Comparison of ENCODE assay signal across 37 cellular contexts in genomic region chr11:134380229-134380628, GRCh38. TPM values are rescaled to one million over a fixed set of nuclear protein-coding genes. Genes with fewer than 3 reads are reported as not detected.
DNase-seq lines count a peak whose midpoint lies in the region; ATAC-seq, FAIRE-seq and TF ChIP-seq lines count a peak whose summit lies in the region.
"Had no signal": no experiment of that assay in that cellular context is flagged by ENCODE, and none has a peak within 500 bp of the region (broad histone marks: within the 10 kb centered on the region; RNA-seq: fewer than 3 reads in every experiment).

No MANE protein-coding gene starts in this region.

- H3K9me3 Mint-ChIP-seq in neural crest cell: no peaks in the 10 kb centered on the region
- H3K9me3 Mint-ChIP-seq: CD4-positive, alpha-beta memory T cell; CD4-positive, alpha-beta T cell; CD4-positive, CD25-positive, alpha-beta regulatory T cell; CD8-positive, alpha-beta memory T cell; CD8-positive, alpha-beta T cell had no signal

- no peak overlapping the region for H3K4me2 ChIP-seq in neuronal stem cell (ENCODE audit: insufficient read depth, low read length, poor library complexity, severe bottlenecking)
- H3K4me2 ChIP-seq: A549; BLaER1; BLaER1 treated with 17β-estradiol and CSF1 and Interleukin-3, amounts not matched to agents 10 nM and 100 nM had no signal

- no peak overlapping the region for H3K9ac ChIP-seq in neuronal stem cell (ENCODE audit: low read depth, low read length, poor library complexity)
- H3K9ac ChIP-seq: BLaER1; BLaER1 treated with 17β-estradiol and CSF1 and Interleukin-3, amounts not matched to agents 10 nM and 100 nM had no signal

- peak overlapping the region; percentile 35 for H3K27ac Mint-ChIP-seq in neural crest cell (ENCODE audit: unreplicated experiment)
- H3K27ac Mint-ChIP-seq: B cell; CD14-positive monocyte; CD4-positive, alpha-beta T cell; CD4-positive, CD25-positive, alpha-beta regulatory T cell; CD8-positive, alpha-beta T cell had no signal

- intact Hi-C loops in Right ventricle myocardium inferior (cut with DNase I): no loop called here
- intact Hi-C loops in Right ventricle myocardium superior (cut with DNase I): no loop called here

- H3K9me3 ChIP-seq in neuronal stem cell (replicated peaks in 1 of 2; ENCODE audit: control insufficient read depth in 2 of 2, insufficient read depth in 1 of 2, low read depth in 1 of 2, low read length in 2 of 2): no peaks in the 10 kb centered on the region
- H3K9me3 ChIP-seq: A549; BE2C; BLaER1; BLaER1 treated with 17β-estradiol and CSF1 and Interleukin-3, amounts not matched to agents 10 nM and 100 nM; Caco-2 had no signal

- H3K4me3 ChIP-seq in neuronal stem cell (ENCODE audit: low read length in 2 of 2): no peak overlapping the region
- H3K4me3 ChIP-seq: A549; BLaER1; BLaER1 treated with 17β-estradiol and CSF1 and Interleukin-3, amounts not matched to agents 10 nM and 100 nM had no signal

- peak overlapping the region; percentile 66 for H3K18ac ChIP-seq in neuronal stem cell (ENCODE audit: low read length)

- no peak overlapping the region for H2AK5ac ChIP-seq in neuronal stem cell (ENCODE audit: low read depth, low read length)

- DNase-seq in Right ventricle myocardium inferior (ENCODE audit: missing footprints): peak; percentile 30
- DNase-seq in Right ventricle myocardium superior: no peak
- DNase-seq in neural crest cell (ENCODE audit: low read depth, low spot score): no peak
- DNase-seq in neuronal stem cell (ENCODE audit: low spot score): no peak
- DNase-seq in putamen (ENCODE audit: low spot score): no peak
- DNase-seq in GM19239 (ENCODE audit: insufficient read length, low spot score): no peak
- DNase-seq: 8988T; ACHN; AML-193; BE2C; C1 segment of cervical spinal cord; Calu3; CD4-positive, alpha-beta memory T cell; CD4-positive, alpha-beta T cell; CD4-positive, CD25-positive, alpha-beta regulatory T cell; CD8-positive, alpha-beta memory T cell; CD8-positive, alpha-beta T cell; COR-L47; DMS 273 treated with DMSO at 0.1 percent for 48 hours; DMS153; DMS53; DMS79; DMS79 treated with DMSO at 0.1 percent for 48 hours; DND-41; EL had no signal

- H2BK12ac ChIP-seq in neuronal stem cell (ENCODE audit: low read length): no peak overlapping the region

- H2BK120ac ChIP-seq in neuronal stem cell (ENCODE audit: low read depth, low read length): no peak overlapping the region

- peak overlapping the region; percentile 23 for H3K14ac ChIP-seq in neuronal stem cell (ENCODE audit: low read length)

- H2BK5ac ChIP-seq in neuronal stem cell (ENCODE audit: low read length): no peak overlapping the region

- WGBS in neuronal stem cell (ENCODE audit: extremely low coverage in 2 of 2, insufficient read length in 2 of 2, insufficient replicate concordance in 1 of 2), 2 donors: no CpG with 5 or more reads among the region's 12 CpGs

- no peak overlapping the region for H3K27ac ChIP-seq in neuronal stem cell (replicated peaks; ENCODE audit: low read length)
- H3K27ac ChIP-seq: 22Rv1; A549; BLaER1; BLaER1 treated with 17β-estradiol and CSF1 and Interleukin-3, amounts not matched to agents 10 nM and 100 nM; C4-2B had no signal

- peaks cover 36 to 50% of the 10 kb centered on the region in 2 donors for H3K36me3 ChIP-seq in neuronal stem cell (replicated peaks in 1 of 2; ENCODE audit: control insufficient read depth in 2 of 2, insufficient read depth in 2 of 2, low read length in 2 of 2)
- H3K36me3 ChIP-seq: BE2C; BLaER1; BLaER1 treated with 17β-estradiol and CSF1 and Interleukin-3, amounts not matched to agents 10 nM and 100 nM had no signal

- no peak overlapping the region for H2BK15ac ChIP-seq in neuronal stem cell (ENCODE audit: low read length)

- H3K23ac ChIP-seq in neuronal stem cell (ENCODE audit: low read depth, low read length, poor library complexity): peak overlapping the region; percentile 36

- no peak overlapping the region for H2AFZ ChIP-seq in neuronal stem cell (ENCODE audit: low read length)

- H3K36me3 Mint-ChIP-seq in neural crest cell (ENCODE audit: low read depth): peaks cover 4% of the 10 kb centered on the region
- H3K36me3 Mint-ChIP-seq: CD14-positive monocyte; CD4-positive, alpha-beta memory T cell; CD4-positive, CD25-positive, alpha-beta regulatory T cell; CD8-positive, alpha-beta T cell had no signal

- no peaks in the 10 kb centered on the region for H3K4me1 ChIP-seq in neuronal stem cell (ENCODE audit: control insufficient read depth in 2 of 2, insufficient read depth in 1 of 2, low read depth in 1 of 2, low read length in 2 of 2)
- H3K4me1 ChIP-seq: A549, BE2C, Caco-2 had no signal

- H4K8ac ChIP-seq in neuronal stem cell (ENCODE audit: low read depth, low read length): no peak overlapping the region

- no peaks in the 10 kb centered on the region for H3K79me1 ChIP-seq in neuronal stem cell (ENCODE audit: low read depth, low read length)

- no peak for TF ChIP-seq CTCF in neural crest cell (conservative IDR thresholded peaks at IDR 0.05)

- H3K4me1 Mint-ChIP-seq in neural crest cell: no peaks in the 10 kb centered on the region
- H3K4me1 Mint-ChIP-seq: B cell; CD14-positive monocyte; CD4-positive, CD25-positive, alpha-beta regulatory T cell had no signal

- no peaks in the 10 kb centered on the region for H3K27me3 Mint-ChIP-seq in neural crest cell (ENCODE audit: low read depth)
- H3K27me3 Mint-ChIP-seq: CD4-positive, CD25-positive, alpha-beta regulatory T cell had no signal

- no peak overlapping the region for H4K91ac ChIP-seq in neuronal stem cell (ENCODE audit: low read depth, low read length, poor library complexity)

- no peak for FAIRE-seq in GM19239 (lab: Jason Lieb, UNC)
- FAIRE-seq: A204.1, A549, D721Med had no signal

- no peak overlapping the region for H3K4ac ChIP-seq in neuronal stem cell (ENCODE audit: low read length)

- ATAC-seq in Right ventricle myocardium inferior (no peak), Right ventricle myocardium superior (ENCODE audit: poor library complexity) (no peak)
- ATAC-seq: A549; CD8-positive, alpha-beta T cell had no signal

- no peaks in the 10 kb centered on the region for H3K27me3 ChIP-seq in neuronal stem cell (ENCODE audit: control insufficient read depth in 3 of 3, insufficient read depth in 3 of 3, low read depth in 1 of 3, low read length in 3 of 3)
- H3K27me3 ChIP-seq: BE2C had no signal

- H3K4me3 Mint-ChIP-seq in neural crest cell: no peak overlapping the region
- H3K4me3 Mint-ChIP-seq: B cell; CD14-positive monocyte; CD4-positive, alpha-beta memory T cell; CD4-positive, alpha-beta T cell; CD4-positive, CD25-positive, alpha-beta regulatory T cell; CD8-positive, alpha-beta memory T cell; CD8-positive, alpha-beta T cell had no signal

RNA-seq across cellular contexts. Expression of gene B3GAT1, which starts 31.8 kb away (rescaled TPM):
- 0.16 TPM for total RNA-seq in Right ventricle myocardium inferior
- 0.11 TPM for total RNA-seq in Right ventricle myocardium superior
- total RNA-seq in neural crest cell: 31.8 and 32.3 TPM in 2 replicates
- 27.4 TPM for polyA plus RNA-seq in neuronal stem cell (2013, experiment 1 of 2)
- 27.2 TPM for polyA plus RNA-seq in neuronal stem cell (2013, experiment 2 of 2)
- total RNA-seq: B cell had no signal
- polyA plus RNA-seq: A549; AG04450; BJ; CD14-positive monocyte; CD4-positive, alpha-beta memory T cell; CD4-positive, CD25-positive, alpha-beta regulatory T cell had no signal

RNA-seq across cellular contexts. Expression of gene GLB1L2, which starts 48.4 kb away (rescaled TPM):
- total RNA-seq in Right ventricle myocardium inferior (0.32 TPM), Right ventricle myocardium superior (0.30 TPM), neural crest cell (15.4 TPM in 2 replicates)
- 7.7 TPM for polyA plus RNA-seq in neuronal stem cell (2013, experiment 1 of 2)
- polyA plus RNA-seq in neuronal stem cell (2013, experiment 2 of 2): 7.7 TPM
- polyA plus RNA-seq: CD14-positive monocyte had no signal

Comparison
In these comparisons a context has a peak if more than half of its experiments do, and no peak if none do; other contexts are left out.
1. RNA of gene B3GAT1, which starts 31.8 kb away (total RNA-seq): 31.8 to 32.3 TPM in neural crest cell; 0.16 TPM in Right ventricle myocardium inferior (single experiment) and 0.11 TPM in Right ventricle myocardium superior (single experiment); every median in the first group is over 10 times any median in the second.
2. RNA of gene GLB1L2, which starts 48.4 kb away (total RNA-seq): 15.4 TPM in neural crest cell; 0.32 TPM in Right ventricle myocardium inferior (single experiment) and 0.30 TPM in Right ventricle myocardium superior (single experiment); every median in the first group is over 10 times any median in the second.